In the genomic region with DNA sequence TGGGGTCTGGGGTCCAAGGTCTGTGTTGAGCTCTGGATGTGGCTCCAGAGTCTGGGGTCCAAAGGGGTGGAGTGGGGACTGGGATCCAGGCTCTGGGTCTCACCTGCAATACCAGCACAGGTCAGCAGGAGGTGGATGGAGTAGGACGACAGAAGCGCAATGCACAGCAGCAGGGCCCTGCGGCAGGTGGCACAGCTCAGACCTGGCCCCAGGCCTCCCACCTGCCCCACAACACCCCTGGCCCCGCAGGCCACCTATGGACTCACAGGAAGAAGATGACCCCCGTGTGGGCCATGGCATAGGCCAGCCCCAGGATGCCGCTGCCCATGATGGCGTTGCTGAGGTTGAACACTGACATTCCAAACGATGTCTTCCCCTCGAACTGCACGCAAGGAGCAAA, we compare ENCODE assay signal across 11 cellular contexts. TPM values are rescaled to one million over a fixed set of nuclear protein-coding genes. Genes with fewer than 3 reads are reported as not detected.
DNase-seq lines count a peak whose midpoint lies in the region; ATAC-seq and TF ChIP-seq lines count a peak whose summit lies in the region.
"Had no signal": no experiment of that assay in that cellular context is flagged by ENCODE, and none has a peak within 500 bp of the region (broad histone marks: within the 10 kb centered on the region; RNA-seq: fewer than 3 reads in every experiment).

No MANE protein-coding gene starts in this region.

- no peaks in the 10 kb centered on the region for H3K27me3 Mint-ChIP-seq in activated T-cell treated with anti-CD3 and anti-CD28 coated beads, Interleukin-2, amount 50 U/mL, for 4 hours (ENCODE audit: low read depth)
- peaks cover 1 to 3% (median 2%) of the 10 kb centered on the region in 3 donors for H3K27me3 Mint-ChIP-seq in immature natural killer cell (ENCODE audit: low read depth in 3 of 3)

- H3K4me3 ChIP-seq in cardiac muscle cell (no peak overlapping the region), suprapubic skin (no peak overlapping the region), heart right ventricle (no peak overlapping the region)
- H3K4me3 ChIP-seq: testis had no signal

- H3K4me1 Mint-ChIP-seq in activated T-cell treated with anti-CD3 and anti-CD28 coated beads, Interleukin-2, amount 50 U/mL, for 4 hours (ENCODE audit: low read depth): peaks cover 24% of the 10 kb centered on the region
- H3K4me1 Mint-ChIP-seq in immature natural killer cell: peaks cover 10 to 21% of the 10 kb centered on the region in 2 donors

- H3K27me3 ChIP-seq in cardiac muscle cell (peaks cover 28% of the 10 kb centered on the region), suprapubic skin (no peaks in the 10 kb centered on the region), heart right ventricle (peaks cover 0 to 18% (median 0%) of the 10 kb centered on the region in 7 donors)
- H3K27me3 ChIP-seq: testis had no signal

- H3K36me3 ChIP-seq in cardiac muscle cell (no peaks in the 10 kb centered on the region), suprapubic skin (no peaks in the 10 kb centered on the region), heart right ventricle (no peaks in the 10 kb centered on the region)

- intact Hi-C loops in Right ventricle myocardium superior (cut with DNase I): no loop called here
- intact Hi-C loops in heart right ventricle (cut with DNase I): no loop called here

- WGBS in suprapubic skin: 94% methylated on average over 10 of the region's 10 CpGs
- WGBS in heart right ventricle, 2 donors: 84 to 90% methylated on average over 9 to 10 of the region's 10 CpGs

- H3K27ac ChIP-seq in cardiac muscle cell: no peak overlapping the region
- no peak overlapping the region for H3K27ac ChIP-seq in suprapubic skin
- no peak overlapping the region for H3K27ac ChIP-seq in heart right ventricle
- H3K27ac ChIP-seq: testis had no signal

- no peaks in the 10 kb centered on the region for H3K4me1 ChIP-seq in cardiac muscle cell (ENCODE audit: low read depth)
- H3K4me1 ChIP-seq in suprapubic skin: peaks cover 3% of the 10 kb centered on the region
- peaks cover 0 to 16% (median 0%) of the 10 kb centered on the region in 9 donors for H3K4me1 ChIP-seq in heart right ventricle
- H3K4me1 ChIP-seq: testis had no signal

- no peak overlapping the region for H3K27ac Mint-ChIP-seq in immature natural killer cell
- H3K27ac Mint-ChIP-seq: IgD-negative memory B cell had no signal

- no peak for TF ChIP-seq EP300 in suprapubic skin (IDR thresholded peaks at IDR 0.05)

- no peak for TF ChIP-seq POLR2A in suprapubic skin (IDR thresholded peaks at IDR 0.05)

- H3K4me3 Mint-ChIP-seq in activated T-cell treated with anti-CD3 and anti-CD28 coated beads, Interleukin-2, amount 50 U/mL, for 4 hours: peak overlapping the region; percentile 97
- H3K4me3 Mint-ChIP-seq in immature natural killer cell: peak overlapping the region in 3 of 5 donors; percentile 10 to 31 (median 15)

- ATAC-seq in Right ventricle myocardium superior (ENCODE audit: poor library complexity) (no peak), HG03521 (IDR thresholded peaks at IDR 0.05; ENCODE audit: unreplicated experiment) (no peak), heart right ventricle (no peak)
- ATAC-seq in activated T-cell treated with anti-CD3 and anti-CD28 coated beads, Interleukin-2, amount 50 U/mL, for 4 hours: no peak

- TF ChIP-seq CTCF in cardiac muscle cell (IDR thresholded peaks at IDR 0.05; ENCODE audit: low read depth, low read length): peak; percentile 20
- TF ChIP-seq CTCF in suprapubic skin (IDR thresholded peaks at IDR 0.05): no peak
- TF ChIP-seq CTCF in heart right ventricle (IDR thresholded peaks at IDR 0.05): peak in 1 of 9 donors; percentile 17

- peaks cover 22% of the 10 kb centered on the region for H3K36me3 Mint-ChIP-seq in activated T-cell treated with anti-CD3 and anti-CD28 coated beads, Interleukin-2, amount 50 U/mL, for 4 hours (ENCODE audit: insufficient read depth)
- H3K36me3 Mint-ChIP-seq in immature natural killer cell: peaks cover 4 to 13% (median 6%) of the 10 kb centered on the region in 3 donors

- no peak for DNase-seq in cardiac muscle cell (ENCODE audit: low read depth in 1 of 2, low spot score in 1 of 2)
- DNase-seq in Right ventricle myocardium superior: no peak
- DNase-seq in activated T-cell treated with anti-CD3 and anti-CD28 coated beads, Interleukin-2, amount 50 U/mL, for 4 hours: no peak
- no peak for DNase-seq in immature natural killer cell
- no peak for DNase-seq in GM19238 (ENCODE audit: insufficient read length, low spot score)
- no peak for DNase-seq in suprapubic skin (ENCODE audit: low spot score in 2 of 2)
- DNase-seq in heart right ventricle: no peak
- DNase-seq: testis had no signal

- H3K9me3 ChIP-seq in cardiac muscle cell (ENCODE audit: low read depth) (no peaks in the 10 kb centered on the region), suprapubic skin (no peaks in the 10 kb centered on the region), heart right ventricle (no peaks in the 10 kb centered on the region)
- H3K9me3 ChIP-seq: testis had no signal

- no peaks in the 10 kb centered on the region for H3K9me3 Mint-ChIP-seq in activated T-cell treated with anti-CD3 and anti-CD28 coated beads, Interleukin-2, amount 50 U/mL, for 4 hours
- no peaks in the 10 kb centered on the region for H3K9me3 Mint-ChIP-seq in immature natural killer cell
- H3K9me3 Mint-ChIP-seq: IgD-negative memory B cell had no signal

RNA-seq across cellular contexts. Expression of a gene that starts 3.4 kb away (rescaled TPM):
- total RNA-seq in cardiac muscle cell (1.6 TPM in 1 of 2 replicates, not detected in the other), Right ventricle myocardium superior (1.3 TPM), suprapubic skin (10 to 100 TPM; 24.2 to 63.0 (median 46.2) TPM), heart right ventricle (1 to 10 TPM in 7 of 10 donors, under 1 TPM in 3; 0.64 to 5.3 (median 1.7) TPM)
- polyA plus RNA-seq in cardiac muscle cell (0.16 TPM in 1 of 2 replicates, not detected in the other), immature natural killer cell (10 to 100 TPM; 24.3 to 48.0 (median 26.5) TPM), heart right ventricle (10 to 100 TPM in 1 of 2 donors, 1 to 10 TPM in 1; 2.6 to 15.4 TPM)
- 100 to 1,000 TPM; 247 to 282 (median 271) TPM for total RNA-seq in activated T-cell treated with anti-CD3 and anti-CD28 coated beads, Interleukin-2, amount 50 U/mL, for 4 hours

RNA-seq across cellular contexts. Expression of a gene that starts 9.3 kb away (rescaled TPM):
- total RNA-seq in cardiac muscle cell: 34.8 and 40.5 TPM in 2 replicates
- 36.8 and 42.4 TPM in 2 replicates for polyA plus RNA-seq in cardiac muscle cell
- total RNA-seq in Right ventricle myocardium superior: 14.3 TPM
- 100 to 1,000 TPM; 130 to 147 (median 134) TPM for total RNA-seq in activated T-cell treated with anti-CD3 and anti-CD28 coated beads, Interleukin-2, amount 50 U/mL, for 4 hours
- polyA plus RNA-seq in immature natural killer cell: 100 to 1,000 TPM in 1 of 3 donors, 10 to 100 TPM in 2; 73.5 to 115 (median 85.0) TPM
- total RNA-seq in suprapubic skin: 10 to 100 TPM; 27.8 to 54.3 (median 47.9) TPM
- total RNA-seq in heart right ventricle: 10 to 100 TPM; 11.6 to 22.8 (median 12.9) TPM
- 10 to 100 TPM; 25.2 to 46.1 TPM for polyA plus RNA-seq in heart right ventricle

RNA-seq across cellular contexts. Expression of a gene that starts 42.1 kb away (rescaled TPM):
- total RNA-seq in cardiac muscle cell (24.2 and 29.2 TPM in 2 replicates), Right ventricle myocardium superior (12.0 TPM), suprapubic skin (10 to 100 TPM; 16.7 to 34.5 (median 25.8) TPM), heart right ventricle (10 to 100 TPM in 9 of 10 donors, 1 to 10 TPM in 1; 9.9 to 16.1 (median 13.0) TPM)
- polyA plus RNA-seq in cardiac muscle cell (13.3 and 20.1 TPM in 2 replicates), immature natural killer cell (10 to 100 TPM; 13.1 to 29.8 (median 18.1) TPM), heart right ventricle (10 to 100 TPM; 12.7 to 26.7 TPM)
- total RNA-seq in activated T-cell treated with anti-CD3 and anti-CD28 coated beads, Interleukin-2, amount 50 U/mL, for 4 hours: 1 to 10 TPM; 7.5 to 10.0 (median 9.4) TPM

RNA-seq across cellular contexts. Expression of a gene that starts 54.9 kb away (rescaled TPM):
- total RNA-seq in cardiac muscle cell (74.5 and 141 TPM in 2 replicates), Right ventricle myocardium superior (47.2 TPM), suprapubic skin (10 to 100 TPM; 43.4 to 82.7 (median 71.9) TPM), heart right ventricle (10 to 100 TPM; 35.1 to 76.0 (median 54.2) TPM)
- polyA plus RNA-seq in cardiac muscle cell (100 and 159 TPM in 2 replicates), immature natural killer cell (100 to 1,000 TPM; 184 to 314 (median 233) TPM), heart right ventricle (100 to 1,000 TPM in 1 of 2 donors, 10 to 100 TPM in 1; 96.9 to 128 TPM)
- total RNA-seq in activated T-cell treated with anti-CD3 and anti-CD28 coated beads, Interleukin-2, amount 50 U/mL, for 4 hours: 100 to 1,000 TPM in 2 of 3 donors, 10 to 100 TPM in 1; 87.0 to 113 (median 106) TPM

RNA-seq across cellular contexts. Expression of a gene that starts 54.9 kb away (rescaled TPM):
- total RNA-seq in cardiac muscle cell: not detected in 2 replicates
- polyA plus RNA-seq in cardiac muscle cell: not detected in 2 replicates
- not detected for total RNA-seq in Right ventricle myocardium superior
- not detected for total RNA-seq in activated T-cell treated with anti-CD3 and anti-CD28 coated beads, Interleukin-2, amount 50 U/mL, for 4 hours
- polyA plus RNA-seq in immature natural killer cell: not detected
- not detected for total RNA-seq in suprapubic skin
- total RNA-seq in heart right ventricle: not detected
- not detected for polyA plus RNA-seq in heart right ventricle
- total RNA-seq: renal cortical epithelial cell had no signal
- polyA plus RNA-seq: IgD-negative memory B cell had no signal
